15 cellular contexts compared by ENCODE assay signal in the genomic region with DNA sequence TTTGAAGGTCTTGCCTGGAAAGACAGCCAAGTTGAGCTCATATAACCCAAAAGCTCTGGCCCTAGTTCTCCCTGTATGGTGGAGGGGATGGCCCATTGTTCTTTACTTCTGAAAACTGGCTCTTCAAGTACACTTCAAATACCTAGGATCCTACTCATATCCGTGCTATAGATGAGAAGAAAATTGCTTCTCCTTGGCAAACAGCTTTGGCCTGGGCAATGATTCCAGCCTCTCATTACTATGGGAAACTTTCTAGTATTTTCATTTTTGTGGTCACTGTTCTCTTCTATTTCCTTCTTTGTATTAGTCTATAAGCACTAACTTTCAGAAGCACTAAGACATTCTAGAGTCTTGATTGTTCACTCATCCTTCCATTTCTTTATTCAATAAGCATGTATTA.
"Had no signal": no experiment of that assay in that cellular context is flagged by ENCODE, and none has a peak within 500 bp of the region (broad histone marks: within the 10 kb centered on the region; RNA-seq: fewer than 3 reads in every experiment).

No MANE protein-coding gene starts in this region.

- ATAC-seq: activated T-helper 17 cell treated with anti-CD3 and anti-CD28 coated beads, Interleukin-2, amount 50 U/mL, for 72 hours; heart left ventricle; mucosa of descending colon; naive thymus-derived CD8-positive, alpha-beta T cell; right cardiac atrium had no signal

- DNase-seq: activated B cell treated with CpG ODN at 0.5 μM for 24 hours; activated CD4-positive, alpha-beta T cell treated with anti-CD3 and anti-CD28 coated beads, Interleukin-2, amount 50 U/mL, for 1 hour; activated naive CD4-positive, alpha-beta T cell treated with anti-CD3 and anti-CD28 coated beads for 36 hours; activated T-cell treated with anti-CD3 and anti-CD28 coated beads for 4 hours; cerebellar nuclear complex; endodermal cell; heart left ventricle; mucosa of descending colon; naive thymus-derived CD8-positive, alpha-beta T cell; posterior cingulate gyrus; right cardiac atrium; stimulated activated CD4-positive, alpha-beta T cell treated with anti-CD3 and anti-CD28 coated beads, Interleukin-2, amount 100 ng/mL, for 24 hours; stimulated activated naive CD4-positive, alpha-beta T cell had no signal

- H3K4me3 ChIP-seq: esophagus muscularis mucosa, heart left ventricle, mucosa of descending colon had no signal
